Comparison of ENCODE assay signal across 1 cellular context in genomic region chr17:75033346-75034235, GRCh38.
TF ChIP-seq lines count a peak whose summit lies in the region.

No MANE protein-coding gene starts in this region.

TF ChIP-seq in HepG2, 621 proteins besides CTCF, POLR2A, EP300 and RAD21 (continued from another document and continues in another):
- TF ChIP-seq ZNF318 (CRISPR knock-in tag; IDR thresholded peaks at IDR 0.05) (peak; percentile 96), SNRNP70 (IDR thresholded peaks at IDR 0.05; ENCODE audit: low read depth, low read length) (no peak), SOX6 (IDR thresholded peaks at IDR 0.05) (no peak), SOX6 (CRISPR knock-in tag; IDR thresholded peaks at IDR 0.05) (peak; percentile 62), ZBTB42 (CRISPR knock-in tag; IDR thresholded peaks at IDR 0.05) (no peak), SP1 (IDR thresholded peaks at IDR 0.05) (no peak), SP1 (CRISPR knock-in tag; IDR thresholded peaks at IDR 0.05) (peak; percentile 68; the same call in 1 of the 2 replicates), ZMAT3 (CRISPR knock-in tag; conservative IDR thresholded peaks at IDR 0.05) (peak; percentile 79), SRSF1 (optimal IDR thresholded peaks at IDR 0.05; ENCODE audit: low read depth, low read length) (peak; percentile 45), ZFP82 (CRISPR knock-in tag; IDR thresholded peaks at IDR 0.05; ENCODE audit: borderline replicate concordance) (0 out of 2 replicates have a peak, but pooled peaks have one; percentile 25), ZBED4 (CRISPR knock-in tag; IDR thresholded peaks at IDR 0.05; ENCODE audit: borderline replicate concordance) (peak; percentile 88), ARID3A (IDR thresholded peaks at IDR 0.05; ENCODE audit: low read depth, low read length) (peak; percentile 77), AGO1 (IDR thresholded peaks at IDR 0.05; ENCODE audit: low read depth, low read length, poor library complexity, severe bottlenecking) (no peak), ZNF333 (CRISPR knock-in tag; IDR thresholded peaks at IDR 0.05; ENCODE audit: borderline replicate concordance) (peak; percentile 52; the same call in 1 of the 2 replicates), NCOA5 (CRISPR knock-in tag; IDR thresholded peaks at IDR 0.05) (no peak), FOXO1 (CRISPR knock-in tag; IDR thresholded peaks at IDR 0.05) (peak; percentile 67; the same call in 1 of the 2 replicates), HMG20A (CRISPR knock-in tag; IDR thresholded peaks at IDR 0.05; ENCODE audit: borderline replicate concordance) (peak; percentile 40; the same call in 1 of the 2 replicates), ZNF749 (CRISPR knock-in tag; IDR thresholded peaks at IDR 0.05; ENCODE audit: borderline replicate concordance) (peak; percentile 41; the same call in 1 of the 2 replicates), ZNF772 (CRISPR knock-in tag; IDR thresholded peaks at IDR 0.05) (peak; percentile 79; the same call in 1 of the 2 replicates), TARDBP (CRISPR knock-in tag; IDR thresholded peaks at IDR 0.05) (no peak), ZNF354B (CRISPR knock-in tag; IDR thresholded peaks at IDR 0.05) (no peak; the same call in 1 of the 2 replicates), ZBTB4 (CRISPR knock-in tag; IDR thresholded peaks at IDR 0.05; ENCODE audit: borderline replicate concordance) (no peak; the same call in 1 of the 2 replicates), POLR2AphosphoS2 (IDR thresholded peaks at IDR 0.05; ENCODE audit: low read depth, low read length) (no peak), ZNF784 (CRISPR knock-in tag; IDR thresholded peaks at IDR 0.05; ENCODE audit: borderline replicate concordance) (no peak), TAF15 (IDR thresholded peaks at IDR 0.05; ENCODE audit: low read depth, low read length, poor library complexity, severe bottlenecking) (no peak), FOXA3 (CRISPR knock-in tag; IDR thresholded peaks at IDR 0.05) (peak; percentile 85), HDAC1 (CRISPR knock-in tag; IDR thresholded peaks at IDR 0.05) (peak; percentile 69), TP53 (CRISPR knock-in tag; conservative IDR thresholded peaks at IDR 0.05) (0 out of 2 replicates have a peak, but pooled peaks have one; percentile 76), AKAP8 (CRISPR knock-in tag; IDR thresholded peaks at IDR 0.05) (peak; percentile 92), HNRNPLL (IDR thresholded peaks at IDR 0.05; ENCODE audit: low read depth, low read length, poor library complexity, severe bottlenecking) (peak; percentile 62), REXO4 (CRISPR knock-in tag; IDR thresholded peaks at IDR 0.05; ENCODE audit: borderline replicate concordance) (no peak), ZNF589 (CRISPR knock-in tag; conservative IDR thresholded peaks at IDR 0.05) (peak; percentile 72; the same call in 1 of the 2 replicates), FOSL2 (CRISPR knock-in tag; IDR thresholded peaks at IDR 0.05) (peak; percentile 75), CENPBD1 (CRISPR knock-in tag; IDR thresholded peaks at IDR 0.05; ENCODE audit: borderline replicate concordance, low read depth) (no peak), ZNF33A (CRISPR knock-in tag; IDR thresholded peaks at IDR 0.05; ENCODE audit: borderline replicate concordance) (no peak; the same call in 1 of the 2 replicates), ZSCAN9 (CRISPR knock-in tag; IDR thresholded peaks at IDR 0.05; ENCODE audit: borderline replicate concordance) (peak; percentile 94), XRCC5 (optimal IDR thresholded peaks at IDR 0.05; ENCODE audit: low read length) (peak; percentile 81), ZNF441 (CRISPR knock-in tag; IDR thresholded peaks at IDR 0.05; ENCODE audit: borderline replicate concordance) (peak; percentile 72; the same call in 1 of the 2 replicates), SP5 (CRISPR knock-in tag; IDR thresholded peaks at IDR 0.05; ENCODE audit: borderline replicate concordance, low read depth) (no peak; the same call in 1 of the 2 replicates), ZXDC (CRISPR knock-in tag; IDR thresholded peaks at IDR 0.05) (no peak), MAFG (CRISPR knock-in tag; IDR thresholded peaks at IDR 0.05) (no peak), LCORL (IDR thresholded peaks at IDR 0.05) (no peak), LCORL (CRISPR knock-in tag; IDR thresholded peaks at IDR 0.05) (peak; percentile 91)
